In the genomic region with DNA sequence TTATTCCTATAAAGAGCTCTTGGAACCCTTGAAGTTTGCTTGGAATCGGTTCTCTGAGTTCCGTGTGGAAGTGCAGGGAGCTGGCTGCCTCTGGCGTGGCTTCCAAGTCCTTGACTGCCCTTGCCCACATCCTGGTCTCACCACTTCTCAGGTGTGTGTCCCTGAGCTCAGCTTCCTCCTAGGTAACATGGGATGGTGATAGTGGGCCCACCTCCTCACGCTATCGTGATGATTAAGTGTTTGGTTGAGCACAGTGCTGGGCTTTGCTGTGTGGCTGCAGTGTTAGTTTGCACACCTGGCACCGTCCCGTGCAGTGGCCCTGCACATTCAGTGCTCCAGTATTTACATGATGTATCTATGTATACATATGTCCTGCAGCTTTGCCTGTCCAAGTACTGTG, we compare ENCODE assay signal across 20 cellular contexts.
DNase-seq lines count a peak whose midpoint lies in the region; ATAC-seq, FAIRE-seq and TF ChIP-seq lines count a peak whose summit lies in the region.
"Had no signal": no experiment of that assay in that cellular context is flagged by ENCODE, and none has a peak within 500 bp of the region (broad histone marks: within the 10 kb centered on the region; RNA-seq: fewer than 3 reads in every experiment).

No MANE protein-coding gene starts in this region.

- H3K27ac ChIP-seq in left ventricle myocardium inferior (replicated peaks) = peak overlapping the region; percentile 87
- H3K27ac ChIP-seq in endothelial cell of umbilical vein (ENCODE audit: insufficient read depth, low read depth, low read length) = peak overlapping the region; percentile 89
- no peak overlapping the region for H3K27ac ChIP-seq in pancreas

- POLR2A ChIA-PET in endothelial cell of umbilical vein (lab: Charles Lee) = interaction anchor here (1.6 kb wide), 1 partner anchor 45 kb away, joined by 3 read pairs; no protein-coding TSS in a partner anchor
- POLR2A ChIA-PET in activated CD4-positive, alpha-beta T cell treated with anti-CD3 and anti-CD28 coated beads for 36 hours (lab: Charles Lee) = no interaction called here

- H4K20me1 ChIP-seq in endothelial cell of umbilical vein (replicated peaks; ENCODE audit: control insufficient read depth, extremely low read depth, insufficient read depth, low read length) = no peaks in the 10 kb centered on the region

- peaks cover 59% of the 10 kb centered on the region for H3K79me2 ChIP-seq in endothelial cell of umbilical vein (ENCODE audit: control insufficient read depth, insufficient read depth, low read length)

- intact Hi-C loops in left ventricle myocardium inferior (cut with micrococcal nuclease) (no loop called here), left cardiac atrium (cut with DNase I) (no loop called here), endothelial cell of umbilical vein (cut with micrococcal nuclease) (loop anchor here (1.0 kb wide), 2 partner anchors 31 to 35 kb away; no protein-coding TSS in a partner anchor), pancreas (cut with DNase I) (no loop called here)
- intact Hi-C loops in activated CD4-positive, alpha-beta T cell treated with anti-CD3 and anti-CD28 coated beads for 36 hours (cut with DNase I, micrococcal nuclease) = no loop called here

- WGBS in pancreas, 2 donors = 25 to 43% methylated on average over 7 of the region's 7 CpGs

- BruUV-seq in endothelial cell of umbilical vein (replicated peaks; lab: Mats Ljungman, UMichigan) = no TSS peak

- no peak for ATAC-seq in left cardiac atrium
- ATAC-seq in pancreas = peak; percentile 29 to 54 (median 44)
- ATAC-seq in GM18909 (IDR thresholded peaks at IDR 0.05; ENCODE audit: poor library complexity, unreplicated experiment) = no peak
- no peak for ATAC-seq in activated CD4-positive, alpha-beta T cell treated with anti-CD3 and anti-CD28 coated beads for 36 hours
- no peak for ATAC-seq in activated T-cell treated with anti-CD3 and anti-CD28 coated beads, Interleukin-2, amount 50 U/mL, for 72 hours (replicated peaks in 1 of 2)
- ATAC-seq: left lobe of liver had no signal

- no peaks in the 10 kb centered on the region for H3K9me3 Mint-ChIP-seq in activated CD4-positive, alpha-beta T cell treated with anti-CD3 and anti-CD28 coated beads for 36 hours (ENCODE audit: low read depth)
- H3K9me3 Mint-ChIP-seq in activated T-cell treated with anti-CD3 and anti-CD28 coated beads, Interleukin-2, amount 50 U/mL, for 72 hours = no peaks in the 10 kb centered on the region

- H3K27me3 Mint-ChIP-seq in activated CD4-positive, alpha-beta T cell treated with anti-CD3 and anti-CD28 coated beads for 36 hours = no peaks in the 10 kb centered on the region
- H3K27me3 Mint-ChIP-seq in activated T-cell treated with anti-CD3 and anti-CD28 coated beads, Interleukin-2, amount 50 U/mL, for 72 hours (ENCODE audit: low read depth) = no peaks in the 10 kb centered on the region
- H3K27me3 Mint-ChIP-seq: CD4-positive, CD25-positive, alpha-beta regulatory T cell had no signal

- H3K4me3 ChIP-seq in left ventricle myocardium inferior (peak overlapping the region; percentile 11), endothelial cell of umbilical vein (replicated peaks in 1 of 3; ENCODE audit: insufficient read depth in 1 of 3, low read depth in 1 of 3, low read length in 3 of 3) (no peak overlapping the region), pancreas (no peak overlapping the region)

- H3K4me1 ChIP-seq in left ventricle myocardium inferior (peaks cover 100% of the 10 kb centered on the region), endothelial cell of umbilical vein (ENCODE audit: control insufficient read depth, extremely low read depth, insufficient read depth, low read length) (peaks cover 80% of the 10 kb centered on the region), pancreas (peaks cover 0 to 3% (median 0%) of the 10 kb centered on the region in 3 donors)

- DNase-seq in left ventricle myocardium inferior = no peak
- DNase-seq in left cardiac atrium = no peak
- no peak for DNase-seq in endothelial cell of umbilical vein (ENCODE audit: low read depth, low spot score)
- peak in 2 of 6 donors; percentile 9 to 29 for DNase-seq in pancreas
- no peak for DNase-seq in NCI-H2196 treated with DMSO at 0.1 percent for 48 hours (lab: John Stamatoyannopoulos, UW; ENCODE audit: unreplicated experiment)
- no peak for DNase-seq in activated CD4-positive, alpha-beta T cell treated with anti-CD3 and anti-CD28 coated beads for 36 hours
- no peak for DNase-seq in activated T-cell treated with anti-CD3 and anti-CD28 coated beads, Interleukin-2, amount 50 U/mL, for 72 hours
- DNase-seq: activated CD4-positive, alpha-beta T cell treated with anti-CD3 and anti-CD28 coated beads, Interleukin-2, amount 50 U/mL, for 4 hours; activated naive CD4-positive, alpha-beta T cell; anterior cingulate cortex; CD4-positive, CD25-positive, alpha-beta regulatory T cell; cerebellar nuclear complex; foreskin melanocyte; GOT3; NCI-H187; NCI-H524 treated with DMSO at 0.1 percent for 48 hours; T-helper 1 cell had no signal

- no peak overlapping the region for H3K27ac Mint-ChIP-seq in activated CD4-positive, alpha-beta T cell treated with anti-CD3 and anti-CD28 coated beads for 36 hours
- H3K27ac Mint-ChIP-seq in activated T-cell treated with anti-CD3 and anti-CD28 coated beads, Interleukin-2, amount 50 U/mL, for 72 hours = no peak overlapping the region
- H3K27ac Mint-ChIP-seq: CD4-positive, CD25-positive, alpha-beta regulatory T cell had no signal

- H3K9me3 ChIP-seq in left ventricle myocardium inferior (replicated peaks) = no peaks in the 10 kb centered on the region
- no peaks in the 10 kb centered on the region for H3K9me3 ChIP-seq in endothelial cell of umbilical vein (replicated peaks; ENCODE audit: control insufficient read depth, insufficient read depth, low read length)
- H3K9me3 ChIP-seq in pancreas = no peaks in the 10 kb centered on the region

- FAIRE-seq in endothelial cell of umbilical vein (lab: Jason Lieb, UNC) (no peak), pancreas (lab: Jason Lieb, UNC) (no peak)
- FAIRE-seq: GM18507 had no signal

- dilution Hi-C loops in endothelial cell of umbilical vein (cut with MboI; ENCODE audit: extremely low pct_ligation_motif_present, low sequenced_read_pairs) = no loop called here

- TF ChIP-seq CTCF in left ventricle myocardium inferior (IDR thresholded peaks at IDR 0.05; ENCODE audit: borderline replicate concordance) (no peak), endothelial cell of umbilical vein (IDR thresholded peaks at IDR 0.05; ENCODE audit: extremely low read depth in 1 of 2, insufficient read depth in 1 of 2, low read depth in 1 of 2, low read length in 2 of 2) (no peak), pancreas (IDR thresholded peaks at IDR 0.05) (no peak)

- no peaks in the 10 kb centered on the region for H3K27me3 ChIP-seq in left ventricle myocardium inferior (ENCODE audit: low read depth)
- H3K27me3 ChIP-seq in endothelial cell of umbilical vein (ENCODE audit: control insufficient read depth in 2 of 2, insufficient read depth in 2 of 2, low read length in 2 of 2) = no peaks in the 10 kb centered on the region
- no peaks in the 10 kb centered on the region for H3K27me3 ChIP-seq in pancreas

- peak overlapping the region; percentile 69 for H3K9ac ChIP-seq in endothelial cell of umbilical vein (replicated peaks; ENCODE audit: extremely low read depth, insufficient read depth, low read length)

- H2AFZ ChIP-seq in endothelial cell of umbilical vein (ENCODE audit: low read depth, low read length) = no peak overlapping the region

- TF ChIP-seq POLR2A in endothelial cell of umbilical vein (IDR thresholded peaks at IDR 0.05; ENCODE audit: low read depth, low read length) = no peak

- H3K9me1 ChIP-seq in endothelial cell of umbilical vein (replicated peaks; ENCODE audit: control insufficient read depth, extremely low read depth, insufficient read depth, low read length) = no peaks in the 10 kb centered on the region

- CTCF ChIA-PET in endothelial cell of umbilical vein (lab: Charles Lee) = interaction anchor here (0.9 to 1.4 kb wide), 2 partner anchors 41 to 71 kb away, joined by 3 read pairs; no protein-coding TSS in a partner anchor
- CTCF ChIA-PET in activated CD4-positive, alpha-beta T cell treated with anti-CD3 and anti-CD28 coated beads for 36 hours (lab: Charles Lee) = no interaction called here

- peak overlapping the region; percentile 72 for H3K4me2 ChIP-seq in endothelial cell of umbilical vein (ENCODE audit: insufficient read depth, low read length)

- no peak overlapping the region for H3K4me3 Mint-ChIP-seq in activated CD4-positive, alpha-beta T cell treated with anti-CD3 and anti-CD28 coated beads for 36 hours
- no peak overlapping the region for H3K4me3 Mint-ChIP-seq in activated T-cell treated with anti-CD3 and anti-CD28 coated beads, Interleukin-2, amount 50 U/mL, for 72 hours
- H3K4me3 Mint-ChIP-seq: CD4-positive, CD25-positive, alpha-beta regulatory T cell had no signal

- H3K4me1 Mint-ChIP-seq in activated CD4-positive, alpha-beta T cell treated with anti-CD3 and anti-CD28 coated beads for 36 hours = no peaks in the 10 kb centered on the region
- H3K4me1 Mint-ChIP-seq in activated T-cell treated with anti-CD3 and anti-CD28 coated beads, Interleukin-2, amount 50 U/mL, for 72 hours (ENCODE audit: low read depth) = peaks cover 19% of the 10 kb centered on the region

- H3K36me3 ChIP-seq in left ventricle myocardium inferior = no peaks in the 10 kb centered on the region
- H3K36me3 ChIP-seq in endothelial cell of umbilical vein (ENCODE audit: control insufficient read depth in 2 of 2, extremely low read depth in 1 of 2, insufficient read depth in 2 of 2, low read length in 2 of 2) = no peaks in the 10 kb centered on the region
- no peaks in the 10 kb centered on the region for H3K36me3 ChIP-seq in pancreas

- no peaks in the 10 kb centered on the region for H3K36me3 Mint-ChIP-seq in activated CD4-positive, alpha-beta T cell treated with anti-CD3 and anti-CD28 coated beads for 36 hours (ENCODE audit: low read depth)
- H3K36me3 Mint-ChIP-seq in activated T-cell treated with anti-CD3 and anti-CD28 coated beads, Interleukin-2, amount 50 U/mL, for 72 hours (ENCODE audit: insufficient read depth in 2 of 2) = no peaks in the 10 kb centered on the region

TF ChIP-seq in endothelial cell of umbilical vein, 7 proteins besides CTCF, POLR2A, EP300 and RAD21:
- TF ChIP-seq MAX (IDR thresholded peaks at IDR 0.05; ENCODE audit: insufficient read depth, insufficient read length) (no peak), MYC (IDR thresholded peaks at IDR 0.05; ENCODE audit: low read depth, low read length) (no peak), FOS (IDR thresholded peaks at IDR 0.05; ENCODE audit: borderline replicate concordance, insufficient read depth, low read length) (no peak), POLR2AphosphoS5 (IDR thresholded peaks at IDR 0.05; ENCODE audit: insufficient read depth, low read depth, low read length) (no peak), GATA2 (IDR thresholded peaks at IDR 0.05; ENCODE audit: insufficient read depth, insufficient read length, low read depth, low read length) (no peak), EZH2 (IDR thresholded peaks at IDR 0.05; ENCODE audit: borderline replicate concordance, low read depth, low read length, severe bottlenecking) (no peak), JUN (IDR thresholded peaks at IDR 0.05; ENCODE audit: borderline replicate concordance, insufficient read depth, insufficient read length, low read depth) (no peak)

Comparison
In these comparisons a context has a peak if more than half of its experiments do, and no peak if none do; other contexts are left out.
1. H3K27ac ChIP-seq: peak in left ventricle myocardium inferior (single experiment) and endothelial cell of umbilical vein (single experiment); none in pancreas (0 of 4).
2. ATAC-seq: peak in pancreas (4 of 4); none in left cardiac atrium (0 of 2), GM18909 (single experiment), activated CD4-positive, alpha-beta T cell treated with anti-CD3 and anti-CD28 coated beads for 36 hours (single experiment) and activated T-cell treated with anti-CD3 and anti-CD28 coated beads, Interleukin-2, amount 50 U/mL, for 72 hours (0 of 2).